ENCODE assay signal across 8 cellular contexts in the genomic region with DNA sequence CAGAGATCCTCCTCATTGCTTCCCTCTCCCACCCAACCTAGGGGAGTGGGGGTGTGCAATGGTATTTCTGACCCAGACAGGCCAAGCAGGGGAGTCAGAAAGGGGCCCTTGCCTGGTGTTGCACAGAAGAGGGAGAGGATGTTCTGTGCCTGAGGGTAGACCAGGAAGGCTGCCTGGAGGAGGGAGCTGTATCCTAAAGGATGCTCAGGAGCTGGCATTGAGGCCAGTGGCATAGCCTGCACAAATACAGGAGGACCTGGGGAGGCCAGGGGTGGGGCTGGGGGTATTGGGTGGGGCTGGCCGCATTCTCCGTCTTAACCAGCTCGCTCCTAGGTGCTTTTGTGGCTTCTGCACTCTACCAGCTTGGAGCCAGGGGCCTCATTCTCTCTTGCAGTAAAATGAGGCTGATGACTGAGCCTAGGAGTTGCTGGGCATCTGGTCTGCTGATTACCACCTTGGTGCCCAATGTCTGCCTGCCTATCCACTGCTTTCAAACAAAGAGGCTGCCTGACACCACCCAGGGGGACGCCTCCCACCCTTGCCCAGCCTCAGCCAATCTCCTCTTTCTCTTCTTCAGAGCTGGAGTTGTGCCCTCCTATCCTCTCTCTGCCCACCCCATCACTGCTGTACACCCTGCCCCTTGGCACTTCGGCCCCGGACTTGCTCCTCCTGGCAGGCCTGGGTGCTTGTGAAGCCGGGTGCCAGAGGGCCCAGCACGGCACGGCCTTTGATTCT.
DNase-seq lines count a peak whose midpoint lies in the region; ATAC-seq lines count a peak whose summit lies in the region.

No MANE protein-coding gene starts in this region.

- H3K9ac ChIP-seq in SK-N-MC (ENCODE audit: insufficient read length): no peak overlapping the region

- no peak overlapping the region for H3K27ac Mint-ChIP-seq in T-helper 1 cell treated with Interleukin-12 subunit alpha and Interleukin-12 subunit beta and Interleukin-4 antibody, amounts not matched to agents 30 μg/mL and 1 μg/mL, for 36 hours
- no peak overlapping the region for H3K27ac Mint-ChIP-seq in stimulated activated effector memory CD8-positive, alpha-beta T cell treated with anti-CD3 and anti-CD28 coated beads, Interleukin-12 subunit alpha, Interleukin-12 subunit beta, amount 100 ng/mL, for 72 hours

- H3K27me3 Mint-ChIP-seq in T-helper 1 cell treated with Interleukin-12 subunit alpha and Interleukin-12 subunit beta and Interleukin-4 antibody, amounts not matched to agents 30 μg/mL and 1 μg/mL, for 36 hours (ENCODE audit: low read depth): peaks cover 3% of the 10 kb centered on the region

- no peaks in the 10 kb centered on the region for H3K9me3 Mint-ChIP-seq in T-helper 1 cell treated with Interleukin-12 subunit alpha and Interleukin-12 subunit beta and Interleukin-4 antibody, amounts not matched to agents 30 μg/mL and 1 μg/mL, for 36 hours
- no peaks in the 10 kb centered on the region for H3K9me3 Mint-ChIP-seq in stimulated activated effector memory CD8-positive, alpha-beta T cell treated with anti-CD3 and anti-CD28 coated beads, Interleukin-12 subunit alpha, Interleukin-12 subunit beta, amount 100 ng/mL, for 72 hours

- peaks cover 13% of the 10 kb centered on the region for H3K4me1 Mint-ChIP-seq in T-helper 1 cell treated with Interleukin-12 subunit alpha and Interleukin-12 subunit beta and Interleukin-4 antibody, amounts not matched to agents 30 μg/mL and 1 μg/mL, for 36 hours (ENCODE audit: low read depth)
- peaks cover 22% of the 10 kb centered on the region for H3K4me1 Mint-ChIP-seq in stimulated activated effector memory CD8-positive, alpha-beta T cell treated with anti-CD3 and anti-CD28 coated beads, Interleukin-12 subunit alpha, Interleukin-12 subunit beta, amount 100 ng/mL, for 72 hours

- peaks cover 6% of the 10 kb centered on the region for H3K36me3 Mint-ChIP-seq in T-helper 1 cell treated with Interleukin-12 subunit alpha and Interleukin-12 subunit beta and Interleukin-4 antibody, amounts not matched to agents 30 μg/mL and 1 μg/mL, for 36 hours (ENCODE audit: low read depth)
- H3K36me3 Mint-ChIP-seq in stimulated activated effector memory CD8-positive, alpha-beta T cell treated with anti-CD3 and anti-CD28 coated beads, Interleukin-12 subunit alpha, Interleukin-12 subunit beta, amount 100 ng/mL, for 72 hours: peaks cover 26% of the 10 kb centered on the region

- H3K27ac ChIP-seq in SK-N-MC: no peak overlapping the region

- peak overlapping the region; percentile 91 for H3K4me3 Mint-ChIP-seq in T-helper 1 cell treated with Interleukin-12 subunit alpha and Interleukin-12 subunit beta and Interleukin-4 antibody, amounts not matched to agents 30 μg/mL and 1 μg/mL, for 36 hours
- H3K4me3 Mint-ChIP-seq in stimulated activated effector memory CD8-positive, alpha-beta T cell treated with anti-CD3 and anti-CD28 coated beads, Interleukin-12 subunit alpha, Interleukin-12 subunit beta, amount 100 ng/mL, for 72 hours: peak overlapping the region; percentile 88

- peak overlapping the region; percentile 68; the same call in 1 of the 2 replicates for H3K4me3 ChIP-seq in SK-N-MC

- DNase-seq in T-helper 1 cell: no peak
- no peak for DNase-seq in SK-N-MC (ENCODE audit: low read depth, low spot score)
- peak; percentile 60 for DNase-seq in globus pallidus (ENCODE audit: low spot score)
- DNase-seq in stimulated activated effector memory CD8-positive, alpha-beta T cell treated with anti-CD3 and anti-CD28 coated beads, Interleukin-12 subunit alpha, Interleukin-12 subunit beta, amount 100 ng/mL, for 72 hours (ENCODE audit: low spot score in 2 of 2): no peak
- no peak for DNase-seq in COLO829 (ENCODE audit: low spot score)
- DNase-seq in NCI-H510A treated with DMSO at 0.1 percent for 48 hours (lab: John Stamatoyannopoulos, UW): no peak

- no peaks in the 10 kb centered on the region for H3K9me3 ChIP-seq in SK-N-MC (ENCODE audit: low read depth, low read length)

- ATAC-seq in stimulated activated effector memory CD8-positive, alpha-beta T cell treated with anti-CD3 and anti-CD28 coated beads, Interleukin-12 subunit alpha, Interleukin-12 subunit beta, amount 100 ng/mL, for 72 hours: no peak
- no peak for ATAC-seq in HG02571 (IDR thresholded peaks at IDR 0.05; ENCODE audit: unreplicated experiment)

- peaks cover under 1% of the 10 kb centered on the region; the same call in 1 of the 2 replicates for H3K36me3 ChIP-seq in SK-N-MC (ENCODE audit: insufficient read depth, low read length)
